ENCODE assay signal across 17 cellular contexts in genomic region chr10:78320990-78321389, GRCh38.
"Had no signal": no experiment of that assay in that cellular context is flagged by ENCODE, and none has a peak within 500 bp of the region (broad histone marks: within the 10 kb centered on the region; RNA-seq: fewer than 3 reads in every experiment).

No MANE protein-coding gene starts in this region.

- ATAC-seq: left lung; stimulated activated memory B cell treated with anti-CD40 and anti-IgM and Interleukin-4, amounts not matched to agents 10 μg/mL and 1 μg/mL and 100 μg/mL, for 72 hours; upper lobe of right lung had no signal

- H3K4me1 ChIP-seq: colonic mucosa, left lung, testis had no signal

- H3K4me1 Mint-ChIP-seq: endodermal cell; stimulated activated memory B cell treated with anti-CD40 and anti-IgM and Interleukin-4, amounts not matched to agents 10 μg/mL and 1 μg/mL and 100 μg/mL, for 72 hours had no signal

- H3K27ac ChIP-seq: colonic mucosa, left lung, parathyroid adenoma, testis, upper lobe of right lung had no signal

- H3K27ac Mint-ChIP-seq: endodermal cell; stimulated activated memory B cell treated with anti-CD40 and anti-IgM and Interleukin-4, amounts not matched to agents 10 μg/mL and 1 μg/mL and 100 μg/mL, for 72 hours had no signal

- H3K27me3 ChIP-seq: colonic mucosa, left lung, sigmoid colon, testis, upper lobe of right lung had no signal

- DNase-seq: activated CD4-positive, alpha-beta T cell treated with anti-CD3 and anti-CD28 coated beads for 48 hours; activated CD4-positive, CD25-positive, alpha-beta regulatory T cell; activated naive CD4-positive, alpha-beta T cell; anterior cingulate cortex; central memory CD4-positive, alpha-beta T cell; colonic mucosa; endodermal cell; erythroblast; left lung; mammary epithelial cell; sigmoid colon; stimulated activated CD4-positive, alpha-beta T cell treated with anti-CD3 and anti-CD28 coated beads, Interleukin-4, amount 100 ng/mL, for 24 hours; testis; upper lobe of right lung had no signal

- H3K4me3 ChIP-seq: colonic mucosa, left lung, sigmoid colon, testis, upper lobe of right lung had no signal

- H3K9ac ChIP-seq: parathyroid adenoma had no signal

- H3K9me3 ChIP-seq: colonic mucosa, sigmoid colon, testis had no signal

- H3K79me2 ChIP-seq: parathyroid adenoma had no signal

- H3K27me3 Mint-ChIP-seq: stimulated activated memory B cell treated with anti-CD40 and anti-IgM and Interleukin-4, amounts not matched to agents 10 μg/mL and 1 μg/mL and 100 μg/mL, for 72 hours had no signal

- H2AFZ ChIP-seq: parathyroid adenoma had no signal

- H3K36me3 ChIP-seq: colonic mucosa, left lung, sigmoid colon, upper lobe of right lung had no signal

- H3K4me3 Mint-ChIP-seq: brain; endodermal cell; stimulated activated memory B cell treated with anti-CD40 and anti-IgM and Interleukin-4, amounts not matched to agents 10 μg/mL and 1 μg/mL and 100 μg/mL, for 72 hours had no signal
